Comparison of ENCODE assay signal across 10 cellular contexts in genomic region chr7:2175514-2175913, GRCh38. TPM values are rescaled to one million over a fixed set of nuclear protein-coding genes. Genes with fewer than 3 reads are reported as not detected.
DNase-seq lines count a peak whose midpoint lies in the region; ATAC-seq and TF ChIP-seq lines count a peak whose summit lies in the region.
"Had no signal": no experiment of that assay in that cellular context is flagged by ENCODE, and none has a peak within 500 bp of the region (broad histone marks: within the 10 kb centered on the region; RNA-seq: fewer than 3 reads in every experiment).

No MANE protein-coding gene starts in this region.

- H3K9me3 Mint-ChIP-seq in activated CD4-positive, alpha-beta memory T cell treated with anti-CD3 and anti-CD28 coated beads, Interleukin-2, amount 10 ng/mL, durations not matched to agents 7 days and 5 days: no peaks in the 10 kb centered on the region
- H3K9me3 Mint-ChIP-seq in stimulated activated memory B cell treated with anti-CD40 and anti-IgM and Interleukin-4, amounts not matched to agents 10 μg/mL and 1 μg/mL and 100 μg/mL, for 72 hours: no peaks in the 10 kb centered on the region

- H3K36me3 Mint-ChIP-seq in activated CD4-positive, alpha-beta memory T cell treated with anti-CD3 and anti-CD28 coated beads, Interleukin-2, amount 10 ng/mL, durations not matched to agents 7 days and 5 days (ENCODE audit: low read depth): no peaks in the 10 kb centered on the region
- peaks cover 49% of the 10 kb centered on the region for H3K36me3 Mint-ChIP-seq in stimulated activated memory B cell treated with anti-CD40 and anti-IgM and Interleukin-4, amounts not matched to agents 10 μg/mL and 1 μg/mL and 100 μg/mL, for 72 hours

- TF ChIP-seq EP300 in gastroesophageal sphincter (IDR thresholded peaks at IDR 0.05): no peak

- ATAC-seq in gastroesophageal sphincter (peak; percentile 82), sciatic nerve (peak; percentile 81), HG02798 (IDR thresholded peaks at IDR 0.05; ENCODE audit: poor library complexity, unreplicated experiment) (no peak)
- no peak for ATAC-seq in stimulated activated memory B cell treated with anti-CD40 and anti-IgM and Interleukin-4, amounts not matched to agents 10 μg/mL and 1 μg/mL and 100 μg/mL, for 72 hours

- H3K4me1 ChIP-seq in gastroesophageal sphincter: peaks cover 8 to 43% (median 23%) of the 10 kb centered on the region in 3 donors

- H3K27ac Mint-ChIP-seq in activated CD4-positive, alpha-beta memory T cell treated with anti-CD3 and anti-CD28 coated beads, Interleukin-2, amount 10 ng/mL, durations not matched to agents 7 days and 5 days: no peak overlapping the region
- H3K27ac Mint-ChIP-seq in stimulated activated memory B cell treated with anti-CD40 and anti-IgM and Interleukin-4, amounts not matched to agents 10 μg/mL and 1 μg/mL and 100 μg/mL, for 72 hours: no peak overlapping the region

- H3K27me3 ChIP-seq in gastroesophageal sphincter: no peaks in the 10 kb centered on the region

- CTCF ChIA-PET in activated CD4-positive, alpha-beta memory T cell treated with anti-CD3 and anti-CD28 coated beads, Interleukin-2, amount 10 ng/mL, durations not matched to agents 7 days and 5 days (lab: Charles Lee): interaction anchor here (0.6 kb wide), 1 partner anchor 1748 kb away, joined by 5 read pairs; no protein-coding TSS in a partner anchor

- H3K4me1 Mint-ChIP-seq in activated CD4-positive, alpha-beta memory T cell treated with anti-CD3 and anti-CD28 coated beads, Interleukin-2, amount 10 ng/mL, durations not matched to agents 7 days and 5 days: peaks cover 6% of the 10 kb centered on the region
- no peaks in the 10 kb centered on the region for H3K4me1 Mint-ChIP-seq in stimulated activated memory B cell treated with anti-CD40 and anti-IgM and Interleukin-4, amounts not matched to agents 10 μg/mL and 1 μg/mL and 100 μg/mL, for 72 hours

- H3K36me3 ChIP-seq in gastroesophageal sphincter: peaks cover 0 to 8% of the 10 kb centered on the region in 2 donors

- DNase-seq in ELF-1 (ENCODE audit: low read depth, low spot score) (peak; percentile 51), T1000 (lab: John Stamatoyannopoulos, UW) (peak; percentile 68), sciatic nerve (ENCODE audit: low spot score) (no peak)
- no peak for DNase-seq in central memory CD4-positive, alpha-beta T cell
- no peak for DNase-seq in activated CD4-positive, alpha-beta memory T cell treated with anti-CD3 and anti-CD28 coated beads, Interleukin-2, amount 10 ng/mL, durations not matched to agents 7 days and 5 days
- DNase-seq: NCI-H1417, SHP77 had no signal

- no peaks in the 10 kb centered on the region for H3K9me3 ChIP-seq in gastroesophageal sphincter

- no peak for TF ChIP-seq CTCF in gastroesophageal sphincter (IDR thresholded peaks at IDR 0.05)

- WGBS in gastroesophageal sphincter (ENCODE audit: low coverage in 1 of 2), 2 donors: 0 to 2% methylated on average over 2 of the region's 2 CpGs

- H3K27me3 Mint-ChIP-seq in activated CD4-positive, alpha-beta memory T cell treated with anti-CD3 and anti-CD28 coated beads, Interleukin-2, amount 10 ng/mL, durations not matched to agents 7 days and 5 days: no peaks in the 10 kb centered on the region
- H3K27me3 Mint-ChIP-seq in stimulated activated memory B cell treated with anti-CD40 and anti-IgM and Interleukin-4, amounts not matched to agents 10 μg/mL and 1 μg/mL and 100 μg/mL, for 72 hours: no peaks in the 10 kb centered on the region

- peak overlapping the region in 3 of 4 donors; percentile 64 to 74 (median 70) for H3K27ac ChIP-seq in gastroesophageal sphincter

- H3K4me3 Mint-ChIP-seq in activated CD4-positive, alpha-beta memory T cell treated with anti-CD3 and anti-CD28 coated beads, Interleukin-2, amount 10 ng/mL, durations not matched to agents 7 days and 5 days: no peak overlapping the region
- H3K4me3 Mint-ChIP-seq in stimulated activated memory B cell treated with anti-CD40 and anti-IgM and Interleukin-4, amounts not matched to agents 10 μg/mL and 1 μg/mL and 100 μg/mL, for 72 hours: no peak overlapping the region

- no peak for TF ChIP-seq POLR2A in gastroesophageal sphincter (IDR thresholded peaks at IDR 0.05)

- no peak overlapping the region for H3K4me3 ChIP-seq in gastroesophageal sphincter

- intact Hi-C loops in sciatic nerve (cut with DNase I): no loop called here

- POLR2A ChIA-PET in activated CD4-positive, alpha-beta memory T cell treated with anti-CD3 and anti-CD28 coated beads, Interleukin-2, amount 10 ng/mL, durations not matched to agents 7 days and 5 days (lab: Charles Lee): no interaction called here

RNA-seq across cellular contexts. Expression of gene MAD1L1, which starts 57.2 kb away (rescaled TPM):
- total RNA-seq in gastroesophageal sphincter (10 to 100 TPM; 22.3 to 56.6 (median 35.0) TPM), sciatic nerve (42.1 TPM)
- 100 to 1,000 TPM; 120 to 136 TPM for total RNA-seq in activated CD4-positive, alpha-beta memory T cell treated with anti-CD3 and anti-CD28 coated beads, Interleukin-2, amount 10 ng/mL, durations not matched to agents 7 days and 5 days

Comparison
In these comparisons a context has a peak if more than half of its experiments do, and no peak if none do; other contexts are left out.
1. DNase-seq: peak in ELF-1 (single experiment) and T1000 (single experiment); none in sciatic nerve (single experiment), central memory CD4-positive, alpha-beta T cell (single experiment) and activated CD4-positive, alpha-beta memory T cell treated with anti-CD3 and anti-CD28 coated beads, Interleukin-2, amount 10 ng/mL, durations not matched to agents 7 days and 5 days (single experiment).
2. ATAC-seq: peak in gastroesophageal sphincter (single experiment) and sciatic nerve (single experiment); none in HG02798 (single experiment) and stimulated activated memory B cell treated with anti-CD40 and anti-IgM and Interleukin-4, amounts not matched to agents 10 μg/mL and 1 μg/mL and 100 μg/mL, for 72 hours (single experiment).